Comparison of ENCODE assay signal across 8 cellular contexts in genomic region chr12:113220593-113221180, GRCh38. TPM values are rescaled to one million over a fixed set of nuclear protein-coding genes. Genes with fewer than 3 reads are reported as not detected.
DNase-seq lines count a peak whose midpoint lies in the region; ATAC-seq and TF ChIP-seq lines count a peak whose summit lies in the region.

No MANE protein-coding gene starts in this region.

- H3K27ac ChIP-seq in mesodermal cell (ENCODE audit: low read depth, low read length, severe bottlenecking) = peak overlapping the region; percentile 55

- in situ Hi-C loops in astrocyte of the spinal cord (cut with HindIII; ENCODE audit: low sequenced_read_pairs) = no loop called here

- no peak for TF ChIP-seq CTCF in astrocyte of the spinal cord (IDR thresholded peaks at IDR 0.05; ENCODE audit: low read depth, low read length)

- H3K4me1 ChIP-seq in mesodermal cell (ENCODE audit: control insufficient read depth, insufficient read depth, low read length, poor library complexity, severe bottlenecking) = peaks cover 35% of the 10 kb centered on the region

- H3K36me3 ChIP-seq in mesodermal cell (ENCODE audit: control insufficient read depth, insufficient read depth, low read length) = no peaks in the 10 kb centered on the region

- H3K4me3 ChIP-seq in astrocyte of the spinal cord (ENCODE audit: low read depth, low read length) (peak overlapping the region; percentile 51), mesodermal cell (ENCODE audit: extremely low read depth, insufficient read depth, low read length, poor library complexity, severe bottlenecking) (peak overlapping the region; percentile 44)

- 4% methylated on average over 16 to 17 of the region's 23 CpGs for WGBS in mesodermal cell (ENCODE audit: insufficient coverage in 2 of 2), 2 experiments

- peak; percentile 45 for DNase-seq in ELR (ENCODE audit: low read depth)
- peak; percentile 13 for DNase-seq in astrocyte of the spinal cord (ENCODE audit: low read depth, low spot score)
- no peak for DNase-seq in NCI-H446 (lab: John Stamatoyannopoulos, UW)
- DNase-seq in NCI-H774 (lab: John Stamatoyannopoulos, UW) = no peak
- no peak for DNase-seq in occipital lobe (lab: John Stamatoyannopoulos, UW)
- DNase-seq in NCI-H128 (lab: John Stamatoyannopoulos, UW; ENCODE audit: unreplicated experiment) = no peak

- H3K9me3 ChIP-seq in mesodermal cell (ENCODE audit: control insufficient read depth, low read length) = no peaks in the 10 kb centered on the region

- ATAC-seq in HG03571 (IDR thresholded peaks at IDR 0.05; ENCODE audit: unreplicated experiment) = peak; percentile 3

RNA-seq across cellular contexts. Expression of gene TPCN1, which starts 0.6 kb away (rescaled TPM):
- polyA plus RNA-seq in mesodermal cell (2013, experiment 1 of 2) = 20.2 TPM
- polyA plus RNA-seq in mesodermal cell (2013, experiment 2 of 2) = 17.6 TPM
- 4.7 TPM for total RNA-seq in occipital lobe

RNA-seq across cellular contexts. Expression of gene RITA1, which starts 35.2 kb away (rescaled TPM):
- polyA plus RNA-seq in mesodermal cell (2013, experiment 1 of 2) = 15.3 TPM
- 12.7 TPM for polyA plus RNA-seq in mesodermal cell (2013, experiment 2 of 2)
- 8.4 TPM for total RNA-seq in occipital lobe

RNA-seq across cellular contexts. Expression of gene DDX54, which starts 35.4 kb away (rescaled TPM):
- polyA plus RNA-seq in mesodermal cell (2013, experiment 1 of 2) = 43.4 TPM
- polyA plus RNA-seq in mesodermal cell (2013, experiment 2 of 2) = 35.9 TPM
- total RNA-seq in occipital lobe = 12.0 TPM

Comparison
In these comparisons a context has a peak if more than half of its experiments do, and no peak if none do; other contexts are left out.
1. DNase-seq: peak in ELR (single experiment) and astrocyte of the spinal cord (single experiment); none in NCI-H446 (0 of 2), NCI-H774 (single experiment), occipital lobe (single experiment) and NCI-H128 (single experiment).